13 cellular contexts compared by ENCODE assay signal in the genomic region with DNA sequence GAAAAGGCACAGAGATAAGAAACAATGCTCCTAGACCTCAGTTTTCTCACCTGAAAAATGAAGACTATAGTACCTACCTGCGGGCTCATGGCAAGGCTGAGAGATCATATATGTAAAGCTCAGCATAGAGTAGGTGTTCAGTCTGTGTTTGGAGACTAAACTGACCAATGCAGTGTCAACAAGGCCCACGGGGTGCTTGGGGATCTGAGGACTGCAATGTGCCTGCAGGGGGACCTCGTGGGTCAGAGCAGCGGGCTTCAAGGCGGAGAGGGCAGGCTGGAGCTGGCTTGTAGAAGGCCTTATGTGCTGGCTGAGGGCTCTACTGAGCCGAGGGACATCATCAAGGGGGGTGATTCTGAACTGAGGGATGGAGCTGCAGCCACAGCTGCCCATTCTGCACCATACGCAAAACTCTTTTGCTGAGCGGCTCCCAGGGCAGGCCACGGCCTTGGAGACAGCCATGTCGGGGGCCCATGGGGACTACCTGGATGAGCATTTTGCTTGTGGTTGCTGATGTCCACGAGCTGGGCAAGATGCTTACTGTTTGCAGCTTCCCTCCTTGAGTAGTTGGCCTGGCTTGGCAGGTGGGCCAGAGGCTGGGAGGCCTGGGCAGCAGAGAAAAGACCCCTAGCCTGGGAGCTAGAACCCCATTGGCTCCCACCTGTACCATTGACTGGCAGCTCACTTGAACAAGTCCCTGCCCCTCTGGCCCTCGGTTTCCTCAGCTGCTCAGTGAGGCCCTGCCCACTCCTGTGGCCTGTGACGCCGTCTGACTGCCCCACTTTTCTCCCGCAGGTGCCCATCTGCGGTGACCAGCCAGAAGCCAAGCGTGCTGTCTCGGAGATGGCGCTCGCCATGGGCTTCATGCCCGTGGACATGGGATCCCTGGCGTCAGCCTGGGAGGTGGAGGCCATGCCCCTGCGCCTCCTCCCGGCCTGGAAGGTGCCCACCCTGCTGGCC. TPM values are rescaled to one million over a fixed set of nuclear protein-coding genes. Genes with fewer than 3 reads are reported as not detected.
"Had no signal": no experiment of that assay in that cellular context is flagged by ENCODE, and none has a peak within 500 bp of the region (broad histone marks: within the 10 kb centered on the region; RNA-seq: fewer than 3 reads in every experiment).

No MANE protein-coding gene starts in this region.

- H3K27me3 Mint-ChIP-seq: activated CD8-positive, alpha-beta memory T cell treated with anti-CD3 and anti-CD28 coated beads, Interleukin-2, amount 10 ng/mL, durations not matched to agents 7 days and 5 days; activated naive CD8-positive, alpha-beta T cell treated with anti-CD3 and anti-CD28 coated beads for 36 hours had no signal

- H3K4me1 ChIP-seq: heart left ventricle, left lung had no signal

- H3K4me1 Mint-ChIP-seq: activated CD8-positive, alpha-beta memory T cell treated with anti-CD3 and anti-CD28 coated beads, Interleukin-2, amount 10 ng/mL, durations not matched to agents 7 days and 5 days; activated naive CD8-positive, alpha-beta T cell treated with anti-CD3 and anti-CD28 coated beads for 36 hours had no signal

- ATAC-seq: activated CD4-positive, CD25-positive, alpha-beta regulatory T cell treated with anti-CD3 and anti-CD28 coated beads, Interleukin-2, amount 50 U/mL, for 24 hours; activated CD8-positive, alpha-beta memory T cell treated with anti-CD3 and anti-CD28 coated beads, Interleukin-2, amount 10 ng/mL, durations not matched to agents 7 days and 5 days; activated T-cell treated with anti-CD3 and anti-CD28 coated beads, Interleukin-2, amount 50 U/mL, for 4 hours; heart left ventricle; left lung had no signal

- H3K27me3 ChIP-seq: heart left ventricle, left lung, tibial artery had no signal

- H3K4me3 ChIP-seq: heart left ventricle, left lung, skin epidermis, tibial artery had no signal

- DNase-seq: activated CD4-positive, alpha-beta T cell treated with anti-CD3 and anti-CD28 coated beads, Interleukin-2, amount 50 U/mL, for 48 hours; activated CD8-positive, alpha-beta memory T cell treated with anti-CD3 and anti-CD28 coated beads, Interleukin-2, amount 10 ng/mL, durations not matched to agents 7 days and 5 days; activated gamma-delta T cell treated with Interleukin-2 at 50 U/mL for 16 hours; activated naive CD8-positive, alpha-beta T cell treated with anti-CD3 and anti-CD28 coated beads for 36 hours; activated T-cell treated with anti-CD3 and anti-CD28 coated beads, Interleukin-2, amount 50 U/mL, for 4 hours; heart left ventricle; left lung; mesendoderm had no signal

- H3K9me3 Mint-ChIP-seq: activated naive CD8-positive, alpha-beta T cell treated with anti-CD3 and anti-CD28 coated beads for 36 hours; activated T-cell treated with anti-CD3 and anti-CD28 coated beads, Interleukin-2, amount 50 U/mL, for 4 hours had no signal

- H3K9me3 ChIP-seq: tibial artery had no signal

- H3K4me3 Mint-ChIP-seq: activated CD8-positive, alpha-beta memory T cell treated with anti-CD3 and anti-CD28 coated beads, Interleukin-2, amount 10 ng/mL, durations not matched to agents 7 days and 5 days; activated naive CD8-positive, alpha-beta T cell treated with anti-CD3 and anti-CD28 coated beads for 36 hours; activated T-cell treated with anti-CD3 and anti-CD28 coated beads, Interleukin-2, amount 50 U/mL, for 4 hours had no signal

- H3K36me3 Mint-ChIP-seq: activated CD8-positive, alpha-beta memory T cell treated with anti-CD3 and anti-CD28 coated beads, Interleukin-2, amount 10 ng/mL, durations not matched to agents 7 days and 5 days; activated naive CD8-positive, alpha-beta T cell treated with anti-CD3 and anti-CD28 coated beads for 36 hours had no signal

- H3K27ac Mint-ChIP-seq: activated CD8-positive, alpha-beta memory T cell treated with anti-CD3 and anti-CD28 coated beads, Interleukin-2, amount 10 ng/mL, durations not matched to agents 7 days and 5 days; activated naive CD8-positive, alpha-beta T cell treated with anti-CD3 and anti-CD28 coated beads for 36 hours had no signal

- H3K27ac ChIP-seq: heart left ventricle, left lung, parathyroid adenoma, tibial artery had no signal

RNA-seq across cellular contexts. Expression of gene STEAP3, which starts 23.5 kb away (rescaled TPM):
- polyA plus RNA-seq: neural cell had no signal
